ENCODE assay signal across 9 cellular contexts in genomic region chr6:142173980-142174379, GRCh38. TPM values are rescaled to one million over a fixed set of nuclear protein-coding genes. Genes with fewer than 3 reads are reported as not detected.
"Had no signal": no experiment of that assay in that cellular context is flagged by ENCODE, and none has a peak within 500 bp of the region (broad histone marks: within the 10 kb centered on the region; RNA-seq: fewer than 3 reads in every experiment).

No MANE protein-coding gene starts in this region.

- ATAC-seq: GM12878 had no signal

- H3K4me3 ChIP-seq: GM12878 had no signal

- FAIRE-seq: G401.6, GM12878, GM12891, GM12892, GM18507, GM19239 had no signal

- DNase-seq: GDM1, GF-D8 had no signal

RNA-seq across cellular contexts. Expression of gene NMBR, which starts 27.1 kb away (rescaled TPM):
- total RNA-seq: G401, GM12878 had no signal
- polyA plus RNA-seq: GM12878 had no signal

RNA-seq across cellular contexts. Expression of gene GJE1, which starts 41.3 kb away (rescaled TPM):
- total RNA-seq: G401, GM12878 had no signal
- polyA plus RNA-seq: GM12878 had no signal
